In the genomic region with DNA sequence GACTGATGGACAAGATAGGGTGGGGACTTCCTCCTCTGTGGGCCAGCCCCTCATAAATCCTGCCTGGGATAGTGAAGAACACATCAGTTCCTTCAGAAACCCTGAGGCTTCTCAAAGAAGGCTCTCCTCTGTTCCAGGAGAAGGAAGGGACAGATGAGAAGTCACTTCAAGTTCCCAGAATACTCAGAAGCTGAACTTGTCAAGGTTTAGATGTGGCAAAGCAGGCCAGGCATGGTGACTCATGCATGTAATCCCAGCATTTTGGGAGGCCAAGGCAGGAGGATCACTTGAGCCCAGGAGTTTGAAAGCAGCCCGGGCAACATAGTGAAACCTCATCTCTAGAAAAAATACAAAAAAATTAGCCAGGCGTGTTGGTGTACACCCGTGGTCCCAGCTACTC, we compare ENCODE assay signal across 17 cellular contexts. TPM values are rescaled to one million over a fixed set of nuclear protein-coding genes. Genes with fewer than 3 reads are reported as not detected.
A peak's percentile ranks its signal among the peaks of the same experiment; 100 is the strongest.
DNase-seq lines count a peak whose midpoint lies in the region; ATAC-seq and TF ChIP-seq lines count a peak whose summit lies in the region.
"Had no signal": no experiment of that assay in that cellular context is flagged by ENCODE, and none has a peak within 500 bp of the region (broad histone marks: within the 10 kb centered on the region; RNA-seq: fewer than 3 reads in every experiment).

No MANE protein-coding gene starts in this region.

- H3K27ac ChIP-seq in heart right ventricle (peak overlapping the region; percentile 9 to 98 (median 76)), fibroblast of lung (ENCODE audit: insufficient read depth, low read length) (peak overlapping the region; percentile 85), gastrocnemius medialis (peak overlapping the region; percentile 52 to 89 (median 88)), uterus (peak overlapping the region; percentile 62 to 98)

- peaks cover 14 to 94% (median 39%) of the 10 kb centered on the region in 9 donors for H3K4me1 ChIP-seq in heart right ventricle
- H3K4me1 ChIP-seq in fibroblast of lung (ENCODE audit: control insufficient read depth, extremely low read depth, insufficient read depth, low read length): peaks cover 23% of the 10 kb centered on the region
- peaks cover 9 to 15% of the 10 kb centered on the region in 2 donors for H3K4me1 ChIP-seq in gastrocnemius medialis
- H3K4me1 ChIP-seq in uterus: peaks cover 0 to 3% of the 10 kb centered on the region in 2 donors
- H3K4me1 ChIP-seq in Caco-2: peaks cover 14% of the 10 kb centered on the region; the same call in 1 of the 2 replicates

- POLR2A ChIA-PET in Caco-2 (lab: Charles Lee): no interaction called here

- no peaks in the 10 kb centered on the region for H3K9me3 ChIP-seq in heart right ventricle
- H3K9me3 ChIP-seq in fibroblast of lung (ENCODE audit: control insufficient read depth, insufficient read depth, low read depth, low read length): no peaks in the 10 kb centered on the region
- H3K9me3 ChIP-seq in gastrocnemius medialis: no peaks in the 10 kb centered on the region
- no peaks in the 10 kb centered on the region for H3K9me3 ChIP-seq in uterus
- H3K9me3 ChIP-seq in Caco-2: no peaks in the 10 kb centered on the region
- H3K9me3 ChIP-seq: MG63, SK-N-SH had no signal

- H3K27ac Mint-ChIP-seq in Caco-2 (ENCODE audit: unreplicated experiment): no peak overlapping the region
- H3K27ac Mint-ChIP-seq: activated CD4-positive, alpha-beta T cell treated with anti-CD3 and anti-CD28 coated beads, Interleukin-2, amount 10 ng/mL, durations not matched to agents 24 days and 14 days had no signal

- H3K9ac ChIP-seq in fibroblast of lung (ENCODE audit: insufficient read depth, low read length): no peak overlapping the region
- H3K9ac ChIP-seq: SK-N-SH had no signal

- no peak overlapping the region for H2AFZ ChIP-seq in fibroblast of lung (ENCODE audit: low read length)

- TF ChIP-seq POLR2A in gastrocnemius medialis (IDR thresholded peaks at IDR 0.05) (no peak), uterus (IDR thresholded peaks at IDR 0.05) (no peak)

- H3K4me3 Mint-ChIP-seq in Caco-2 (ENCODE audit: unreplicated experiment): no peak overlapping the region
- H3K4me3 Mint-ChIP-seq: activated CD4-positive, alpha-beta T cell treated with anti-CD3 and anti-CD28 coated beads, Interleukin-2, amount 10 ng/mL, durations not matched to agents 24 days and 14 days; CD4-positive, alpha-beta memory T cell; naive thymus-derived CD8-positive, alpha-beta T cell; type B pancreatic cell had no signal

- H3K27me3 ChIP-seq in heart right ventricle (no peaks in the 10 kb centered on the region), fibroblast of lung (ENCODE audit: control insufficient read depth, insufficient read depth, low read length) (no peaks in the 10 kb centered on the region), gastrocnemius medialis (no peaks in the 10 kb centered on the region), uterus (no peaks in the 10 kb centered on the region), Caco-2 (replicated peaks; ENCODE audit: control insufficient read depth, insufficient read depth, low read length) (no peaks in the 10 kb centered on the region)
- H3K27me3 ChIP-seq: MG63 had no signal

- intact Hi-C loops in heart right ventricle (cut with DNase I) (no loop called here), cardiac septum (cut with DNase I) (no loop called here), gastrocnemius medialis (cut with DNase I; ENCODE audit: low total_unique reads) (no loop called here), uterus (cut with DNase I; ENCODE audit: low total_unique reads) (no loop called here), Caco-2 (cut with micrococcal nuclease; ENCODE audit: unreplicated experiment) (no loop called here)

- H3K4me3 ChIP-seq in heart right ventricle (no peak overlapping the region), fibroblast of lung (replicated peaks in 1 of 4; ENCODE audit: control extremely low read depth in 1 of 4, insufficient read depth in 1 of 4, low read depth in 3 of 4, low read length in 4 of 4) (no peak overlapping the region), gastrocnemius medialis (no peak overlapping the region), uterus (no peak overlapping the region), Caco-2 (ENCODE audit: low read depth, low read length) (no peak overlapping the region)
- H3K4me3 ChIP-seq: MG63 had no signal

- no peak overlapping the region for H3K4me2 ChIP-seq in fibroblast of lung (ENCODE audit: extremely low read depth, insufficient read depth, low read length)
- H3K4me2 ChIP-seq: SK-N-SH had no signal

- TF ChIP-seq CTCF in heart right ventricle (IDR thresholded peaks at IDR 0.05): no peak
- no peak for TF ChIP-seq CTCF in fibroblast of lung (conservative IDR thresholded peaks at IDR 0.05 in 1 of 2, IDR thresholded peaks at IDR 0.05 in 1 of 2; ENCODE audit: low read depth in 1 of 2, low read length in 2 of 2)
- no peak for TF ChIP-seq CTCF in gastrocnemius medialis (IDR thresholded peaks at IDR 0.05 in 4 of 5, conservative IDR thresholded peaks at IDR 0.05 in 1 of 5)
- no peak for TF ChIP-seq CTCF in uterus (IDR thresholded peaks at IDR 0.05)
- no peak for TF ChIP-seq CTCF in Caco-2 (IDR thresholded peaks at IDR 0.05; ENCODE audit: insufficient read depth in 1 of 2, low read depth in 1 of 2, low read length in 1 of 2, severe bottlenecking in 1 of 2, unreplicated experiment in 1 of 2)

- CTCF ChIA-PET in Caco-2 (lab: Charles Lee): no interaction called here

- in situ Hi-C loops in gastrocnemius medialis (cut with MboI; ENCODE audit: low sequenced_read_pairs in 4 of 4): no loop called here

- no TSS peak for BruUV-seq in Caco-2 (replicated peaks; lab: Mats Ljungman, UMichigan)

- DNase-seq in heart right ventricle (no peak), cardiac septum (ENCODE audit: low spot score) (no peak), fibroblast of lung (ENCODE audit: low read depth in 2 of 2) (no peak), gastrocnemius medialis (no peak), uterus (no peak), mucosa of gallbladder (ENCODE audit: low spot score) (no peak), SIG-M5 (lab: John Stamatoyannopoulos, UW) (no peak), Caco-2 (no peak)
- DNase-seq: activated CD4-positive, alpha-beta T cell treated with anti-CD3 and anti-CD28 coated beads, Interleukin-2, amount 10 ng/mL, durations not matched to agents 24 days and 14 days; activated naive CD4-positive, alpha-beta T cell treated with Interleukin-2 at 50 U/mL for 16 hours; CD4-positive, alpha-beta memory T cell; MG63; naive thymus-derived CD8-positive, alpha-beta T cell; NCI-H2029; NCI-H524 treated with DMSO at 0.1 percent for 48 hours; SK-N-SH had no signal

- H3K27me3 Mint-ChIP-seq in Caco-2 (ENCODE audit: insufficient read depth, unreplicated experiment): no peaks in the 10 kb centered on the region
- H3K27me3 Mint-ChIP-seq: activated CD4-positive, alpha-beta T cell treated with anti-CD3 and anti-CD28 coated beads, Interleukin-2, amount 10 ng/mL, durations not matched to agents 24 days and 14 days; CD4-positive, alpha-beta memory T cell; naive thymus-derived CD8-positive, alpha-beta T cell; type B pancreatic cell had no signal

- 78 to 87% methylated on average over 3 of the region's 3 CpGs for WGBS in heart right ventricle, 2 donors

- H3K36me3 ChIP-seq in heart right ventricle: peaks cover 0 to 97% (median 70%) of the 10 kb centered on the region in 9 donors
- H3K36me3 ChIP-seq in fibroblast of lung (ENCODE audit: control insufficient read depth, insufficient read depth, low read length): peaks cover 31% of the 10 kb centered on the region
- H3K36me3 ChIP-seq in gastrocnemius medialis: peaks cover 0 to 60% of the 10 kb centered on the region in 2 donors
- H3K36me3 ChIP-seq in uterus: no peaks in the 10 kb centered on the region
- H3K36me3 ChIP-seq in Caco-2 (ENCODE audit: control insufficient read depth, insufficient read depth, low read length): peaks cover 4% of the 10 kb centered on the region

- H3K36me3 Mint-ChIP-seq in Caco-2 (ENCODE audit: insufficient read depth, unreplicated experiment): peaks cover 21% of the 10 kb centered on the region

- ATAC-seq in heart right ventricle: no peak
- ATAC-seq in gastrocnemius medialis: no peak
- ATAC-seq: naive thymus-derived CD8-positive, alpha-beta T cell had no signal

- no peaks in the 10 kb centered on the region for H4K20me1 ChIP-seq in fibroblast of lung (ENCODE audit: control insufficient read depth, extremely low read depth, insufficient read depth, low read length)

- H3K4me1 Mint-ChIP-seq in Caco-2 (ENCODE audit: low read depth, unreplicated experiment): peaks cover 8% of the 10 kb centered on the region

- no peaks in the 10 kb centered on the region for H3K79me2 ChIP-seq in fibroblast of lung (ENCODE audit: control insufficient read depth, insufficient read depth, low read length)

- H3K9me3 Mint-ChIP-seq in Caco-2 (ENCODE audit: unreplicated experiment): no peaks in the 10 kb centered on the region
- H3K9me3 Mint-ChIP-seq: activated CD4-positive, alpha-beta T cell treated with anti-CD3 and anti-CD28 coated beads, Interleukin-2, amount 10 ng/mL, durations not matched to agents 24 days and 14 days; CD4-positive, alpha-beta memory T cell; naive thymus-derived CD8-positive, alpha-beta T cell had no signal

RNA-seq across cellular contexts. Expression of gene STOM, which starts 38.5 kb away (rescaled TPM):
- total RNA-seq in heart right ventricle (100 to 1,000 TPM; 104 to 389 (median 181) TPM), cardiac septum (191 TPM), fibroblast of lung (215 and 248 TPM in 2 replicates), gastrocnemius medialis (10 to 100 TPM; 60.0 to 89.5 (median 76.3) TPM), uterus (100 to 1,000 TPM; 143 to 299 (median 158) TPM), mucosa of gallbladder (259 TPM), Caco-2 (2022) (26.5 and 33.1 TPM in 2 replicates)
- polyA plus RNA-seq in heart right ventricle (100 to 1,000 TPM; 146 to 203 TPM), fibroblast of lung (224 and 536 TPM in 2 replicates)
- polyA plus RNA-seq in fibroblast of lung (2012): 151 and 362 TPM in 2 replicates
- 62.3 and 103 TPM in 2 replicates for polyA minus RNA-seq in fibroblast of lung (ENCODE audit: low replicate concordance)
